Comparison of ENCODE assay signal across 1 cellular context in genomic region chr19:21087871-21088270, GRCh38.
TF ChIP-seq lines count a peak whose summit lies in the region.

No MANE protein-coding gene starts in this region.

TF ChIP-seq in GM12878, 131 proteins besides CTCF, POLR2A, EP300 and RAD21 (continued from another document):
- TF ChIP-seq REST (IDR thresholded peaks at IDR 0.05; ENCODE audit: low read depth, low read length): no peak
- no peak for TF ChIP-seq CHD1 (IDR thresholded peaks at IDR 0.05; ENCODE audit: low read depth, low read length)
- TF ChIP-seq SREBF1 (IDR thresholded peaks at IDR 0.05; ENCODE audit: low read length): no peak
- no peak for TF ChIP-seq HDAC2 (IDR thresholded peaks at IDR 0.05)
